In the genomic region with DNA sequence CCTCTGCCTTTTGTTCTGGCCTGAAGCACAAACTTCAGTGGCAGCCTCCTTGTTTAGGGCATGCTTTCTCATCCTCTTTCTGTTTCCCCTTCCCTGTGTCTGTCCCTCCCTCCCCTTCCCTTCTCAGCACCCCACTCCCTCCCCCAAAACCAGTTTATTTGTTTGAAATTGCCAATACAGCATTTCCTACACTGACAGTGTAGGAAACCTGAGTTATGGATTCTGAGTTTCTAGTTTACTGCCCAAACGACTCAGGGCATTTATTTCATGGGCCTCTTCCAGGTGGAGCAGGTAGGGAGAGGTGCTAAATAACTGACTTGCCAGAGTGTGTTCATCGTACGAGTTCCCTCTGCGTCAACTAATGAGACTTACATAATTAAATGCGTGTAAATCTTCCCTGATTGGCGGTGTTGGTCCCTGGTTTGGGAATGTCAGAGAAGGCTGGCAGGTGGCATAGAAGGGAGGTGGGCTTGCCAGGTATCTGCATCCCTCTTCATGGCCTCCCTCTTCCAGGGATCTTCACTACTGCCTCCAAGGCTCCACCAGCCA, we compare ENCODE assay signal across 19 cellular contexts.
DNase-seq lines count a peak whose midpoint lies in the region; ATAC-seq and TF ChIP-seq lines count a peak whose summit lies in the region.
"Had no signal": no experiment of that assay in that cellular context is flagged by ENCODE, and none has a peak within 500 bp of the region (broad histone marks: within the 10 kb centered on the region; RNA-seq: fewer than 3 reads in every experiment).

No MANE protein-coding gene starts in this region.

- no peaks in the 10 kb centered on the region for H3K9me3 Mint-ChIP-seq in Caco-2 (ENCODE audit: unreplicated experiment)

- H3K4me1 Mint-ChIP-seq in Caco-2 (ENCODE audit: low read depth, unreplicated experiment) = peaks cover 14% of the 10 kb centered on the region

- no peaks in the 10 kb centered on the region for H4K20me1 ChIP-seq in osteoblast (ENCODE audit: insufficient read depth, low read length)
- H4K20me1 ChIP-seq: BLaER1 had no signal

- H3K36me3 Mint-ChIP-seq in Caco-2 (ENCODE audit: insufficient read depth, unreplicated experiment) = no peaks in the 10 kb centered on the region

- H3K27ac Mint-ChIP-seq in Caco-2 (ENCODE audit: unreplicated experiment) = peak overlapping the region; percentile 19

- DNase-seq in Caco-2 = no peak
- DNase-seq in MV-4-11 (lab: John Stamatoyannopoulos, UW) = peak; percentile 4
- peak; percentile 75 for DNase-seq in esophagus muscularis mucosa (ENCODE audit: extremely low spot score)
- DNase-seq in osteoblast (ENCODE audit: insufficient read length, low spot score, missing footprints) = peak; percentile 68
- no peak for DNase-seq in CD1c-positive myeloid dendritic cell (ENCODE audit: extremely low spot score)
- no peak for DNase-seq in DMS114 treated with DMSO at 0.1 percent for 48 hours (lab: John Stamatoyannopoulos, UW; ENCODE audit: unreplicated experiment)
- DNase-seq: GOT3, HCEC 1CT, NCI-H1694, NCI-H2081, NCI-H2171 treated with DMSO at 0.1 percent for 48 hours, NCI-H524 treated with DMSO at 0.1 percent for 48 hours, NCI-H82 had no signal

- BruUV-seq in Caco-2 (replicated peaks; lab: Mats Ljungman, UMichigan) = no TSS peak

- WGBS in esophagus muscularis mucosa = 95% methylated on average over 6 of the region's 6 CpGs

- no peak for ATAC-seq in GM18520 (IDR thresholded peaks at IDR 0.05; ENCODE audit: unreplicated experiment)
- ATAC-seq: Panc1 had no signal

- H3K36me3 ChIP-seq in Caco-2 (ENCODE audit: control insufficient read depth, insufficient read depth, low read length) (no peaks in the 10 kb centered on the region), esophagus muscularis mucosa (no peaks in the 10 kb centered on the region), osteoblast (ENCODE audit: insufficient read depth, low read length) (no peaks in the 10 kb centered on the region)
- H3K36me3 ChIP-seq: SJSA1 had no signal

- H3K4me3 ChIP-seq in Caco-2 (ENCODE audit: low read depth, low read length) = no peak overlapping the region
- H3K4me3 ChIP-seq in esophagus muscularis mucosa = no peak overlapping the region
- no peak overlapping the region for H3K4me3 ChIP-seq in osteoblast (ENCODE audit: insufficient read depth, low read length)
- H3K4me3 ChIP-seq: BLaER1, SJSA1 had no signal

- no peak overlapping the region for H2AFZ ChIP-seq in osteoblast (ENCODE audit: low read length)

- H3K27me3 Mint-ChIP-seq in Caco-2 (ENCODE audit: insufficient read depth, unreplicated experiment) = no peaks in the 10 kb centered on the region

- intact Hi-C loops in Caco-2 (cut with micrococcal nuclease; ENCODE audit: unreplicated experiment) (no loop called here), esophagus muscularis mucosa (cut with DNase I) (no loop called here)

- no peak for TF ChIP-seq EP300 in esophagus muscularis mucosa (IDR thresholded peaks at IDR 0.05)

- H3K9me3 ChIP-seq in Caco-2 (no peaks in the 10 kb centered on the region), esophagus muscularis mucosa (no peaks in the 10 kb centered on the region), osteoblast (ENCODE audit: low read depth, low read length) (peaks cover 3% of the 10 kb centered on the region)
- H3K9me3 ChIP-seq: SJSA1 had no signal

- H3K27ac ChIP-seq in esophagus muscularis mucosa (replicated peaks in 1 of 4) = no peak overlapping the region
- no peak overlapping the region for H3K27ac ChIP-seq in osteoblast (ENCODE audit: low read depth, low read length)
- H3K27ac ChIP-seq: BLaER1, HL-60, KMS-11, SJSA1 had no signal

- no peak for TF ChIP-seq CTCF in Caco-2 (IDR thresholded peaks at IDR 0.05; ENCODE audit: insufficient read depth in 1 of 2, low read depth in 1 of 2, low read length in 1 of 2, severe bottlenecking in 1 of 2, unreplicated experiment in 1 of 2)
- no peak for TF ChIP-seq CTCF in esophagus muscularis mucosa (IDR thresholded peaks at IDR 0.05)
- no peak for TF ChIP-seq CTCF in osteoblast (IDR thresholded peaks at IDR 0.05; ENCODE audit: extremely low read depth, low read depth, low read length)

- H3K79me2 ChIP-seq in osteoblast (ENCODE audit: insufficient read depth, low read length) = no peaks in the 10 kb centered on the region

- H3K4me1 ChIP-seq in Caco-2 (no peaks in the 10 kb centered on the region; the same call in 1 of the 2 replicates), esophagus muscularis mucosa (no peaks in the 10 kb centered on the region), osteoblast (ENCODE audit: insufficient read depth, low read length) (peaks cover 6% of the 10 kb centered on the region)
- H3K4me1 ChIP-seq: SJSA1 had no signal

- CTCF ChIA-PET in Caco-2 (lab: Charles Lee) = no interaction called here

- no peaks in the 10 kb centered on the region for H3K27me3 ChIP-seq in Caco-2 (replicated peaks; ENCODE audit: control insufficient read depth, insufficient read depth, low read length)
- H3K27me3 ChIP-seq in esophagus muscularis mucosa = no peaks in the 10 kb centered on the region
- H3K27me3 ChIP-seq in osteoblast (ENCODE audit: insufficient read depth, low read length) = no peaks in the 10 kb centered on the region
- H3K27me3 ChIP-seq: BLaER1, SJSA1 had no signal

- H3K4me2 ChIP-seq in osteoblast (ENCODE audit: insufficient read depth, low read length) = no peak overlapping the region
- H3K4me2 ChIP-seq: BLaER1, KMS-11 had no signal

- POLR2A ChIA-PET in Caco-2 (lab: Charles Lee) = no interaction called here

- no peak overlapping the region for H3K4me3 Mint-ChIP-seq in Caco-2 (ENCODE audit: unreplicated experiment)

- TF ChIP-seq POLR2A in esophagus muscularis mucosa (IDR thresholded peaks at IDR 0.05; ENCODE audit: low read depth) = no peak

Comparison
In these comparisons a context has a peak if more than half of its experiments do, and no peak if none do; other contexts are left out.
1. DNase-seq: peak in MV-4-11 (single experiment), esophagus muscularis mucosa (single experiment) and osteoblast (single experiment); none in Caco-2 (0 of 2), CD1c-positive myeloid dendritic cell (single experiment) and DMS114 treated with DMSO at 0.1 percent for 48 hours (single experiment).